ENCODE assay signal across 33 cellular contexts in genomic region chr3:35640736-35641135, GRCh38. TPM values are rescaled to one million over a fixed set of nuclear protein-coding genes. Genes with fewer than 3 reads are reported as not detected.
A peak's percentile ranks its signal among the peaks of the same experiment; 100 is the strongest.
DNase-seq lines count a peak whose midpoint lies in the region; ATAC-seq and TF ChIP-seq lines count a peak whose summit lies in the region.
"Had no signal": no experiment of that assay in that cellular context is flagged by ENCODE, and none has a peak within 500 bp of the region (broad histone marks: within the 10 kb centered on the region; RNA-seq: fewer than 3 reads in every experiment).

No MANE protein-coding gene starts in this region.

- no peaks in the 10 kb centered on the region for H4K20me1 ChIP-seq in OCI-LY7 (ENCODE audit: insufficient read depth, low read length)

- peaks cover 7% of the 10 kb centered on the region for H3K4me1 Mint-ChIP-seq in CD4-positive, alpha-beta T cell (ENCODE audit: low read depth)

- peak overlapping the region; percentile 80; the same call in 1 of the 2 replicates for H3K4me2 ChIP-seq in OCI-LY7 (ENCODE audit: low read length)

- BruUV-seq in OCI-LY7 (replicated peaks; lab: Mats Ljungman, UMichigan) = no TSS peak

- DNase-seq in CD4-positive, alpha-beta T cell = no peak
- DNase-seq in OCI-LY7 (ENCODE audit: low spot score) = no peak
- DNase-seq in skeletal muscle cell (ENCODE audit: low read depth) = no peak
- DNase-seq in NCI-H2196 treated with DMSO at 0.1 percent for 48 hours (lab: John Stamatoyannopoulos, UW; ENCODE audit: unreplicated experiment) = no peak
- no peak for DNase-seq in stimulated activated CD4-positive, alpha-beta T cell treated with anti-CD3 and anti-CD28 coated beads, Interleukin-15, amount 100 ng/mL, for 24 hours
- DNase-seq in NCI-H345 (lab: John Stamatoyannopoulos, UW) = no peak
- DNase-seq: ACHN; activated CD4-positive, alpha-beta T cell treated with anti-CD3 and anti-CD28 coated beads, Interleukin-2, amount 50 U/mL, for 1 hour; activated CD8-positive, alpha-beta memory T cell treated with anti-CD3 and anti-CD28 coated beads, Interleukin-2, amount 10 ng/mL, durations not matched to agents 7 days and 5 days; activated naive CD4-positive, alpha-beta T cell; activated T-cell treated with anti-CD3 and anti-CD28 coated beads, Interleukin-2, amount 50 U/mL, for 72 hours; amygdala; esophagus squamous epithelium; foreskin melanocyte; hippocampal formation; KBM-7; mesenchymal stem cell; NCI-H1436; stimulated activated CD4-positive, alpha-beta T cell treated with anti-CD3 and anti-CD28 coated beads, Interleukin-2, amount 100 ng/mL, for 24 hours; SW 1271; T-helper 9 cell; trophoblast cell; WERI-Rb-1 had no signal

- peak overlapping the region; percentile 35 for H3K4me3 Mint-ChIP-seq in CD4-positive, alpha-beta T cell
- H3K4me3 Mint-ChIP-seq: activated CD8-positive, alpha-beta memory T cell treated with anti-CD3 and anti-CD28 coated beads, Interleukin-2, amount 10 ng/mL, durations not matched to agents 7 days and 5 days had no signal

- H3K9me2 ChIP-seq in OCI-LY7 (ENCODE audit: insufficient read depth, low read length) = no peaks in the 10 kb centered on the region

- peaks cover 38% of the 10 kb centered on the region for H3K4me1 ChIP-seq in OCI-LY7 (ENCODE audit: insufficient read depth, low read length, poor library complexity, severe bottlenecking)

- peaks cover 21% of the 10 kb centered on the region for H3K27me3 ChIP-seq in CD4-positive, alpha-beta T cell (ENCODE audit: control insufficient read depth, insufficient read depth, low read length)
- H3K27me3 ChIP-seq in layer of hippocampus (ENCODE audit: control insufficient read depth, insufficient read depth, low read length) = no peaks in the 10 kb centered on the region

- no peak for ATAC-seq in CD4-positive, alpha-beta T cell (ENCODE audit: poor library complexity)
- ATAC-seq in activated CD4-positive, CD25-positive, alpha-beta regulatory T cell treated with anti-CD3 and anti-CD28 coated beads, Interleukin-2, amount 50 U/mL, for 24 hours = no peak
- ATAC-seq: activated CD8-positive, alpha-beta memory T cell treated with anti-CD3 and anti-CD28 coated beads, Interleukin-2, amount 10 ng/mL, durations not matched to agents 7 days and 5 days; activated T-cell treated with anti-CD3 and anti-CD28 coated beads, Interleukin-2, amount 50 U/mL, for 72 hours had no signal

- no peaks in the 10 kb centered on the region for H3K36me3 ChIP-seq in OCI-LY7 (ENCODE audit: insufficient read depth, low read length)
- H3K36me3 ChIP-seq: esophagus squamous epithelium, WERI-Rb-1 had no signal

- peak overlapping the region; percentile 5; the same call in 1 of the 2 replicates for H2AFZ ChIP-seq in OCI-LY7 (ENCODE audit: low read length)

- no peak overlapping the region for H3K27ac Mint-ChIP-seq in CD4-positive, alpha-beta T cell
- H3K27ac Mint-ChIP-seq: activated CD8-positive, alpha-beta memory T cell treated with anti-CD3 and anti-CD28 coated beads, Interleukin-2, amount 10 ng/mL, durations not matched to agents 7 days and 5 days; activated T-cell treated with anti-CD3 and anti-CD28 coated beads, Interleukin-2, amount 50 U/mL, for 72 hours; dendritic cell treated with granulocyte-macrophage colony-stimulating factor and Interleukin-4, amounts not matched to agents 40 ng/mL and 50 ng/mL, for 4 days had no signal

- intact Hi-C loops in CD4-positive, alpha-beta T cell (cut with DNase I, micrococcal nuclease) = no loop called here
- intact Hi-C loops in OCI-LY7 (cut with micrococcal nuclease; ENCODE audit: unreplicated experiment) = loop anchor here (2.0 kb wide), 1 partner anchor 24 kb away; no protein-coding TSS in a partner anchor

- H3K27me3 Mint-ChIP-seq in CD4-positive, alpha-beta T cell = peaks cover 50% of the 10 kb centered on the region

- H3K27ac ChIP-seq in CD4-positive, alpha-beta T cell (ENCODE audit: low read depth, low read length) = no peak overlapping the region
- H3K27ac ChIP-seq in OCI-LY7 (ENCODE audit: low read depth, low read length, poor library complexity, severe bottlenecking) (no peak overlapping the region), layer of hippocampus (ENCODE audit: low read depth, low read length) (peak overlapping the region; percentile 4)
- H3K27ac ChIP-seq: C4-2B, esophagus squamous epithelium, WERI-Rb-1 had no signal

- H3K79me2 ChIP-seq in OCI-LY7 (ENCODE audit: insufficient read depth, low read depth, low read length) = no peaks in the 10 kb centered on the region

- CTCF ChIA-PET in CD4-positive, alpha-beta T cell (lab: Charles Lee) = no interaction called here
- CTCF ChIA-PET in OCI-LY7 (lab: Charles Lee; ENCODE audit: unreplicated experiment) = no interaction called here

- H3K4me3 ChIP-seq in OCI-LY7 (ENCODE audit: low read depth, low read length, poor library complexity, severe bottlenecking) (peak overlapping the region; percentile 68), skeletal muscle cell (ENCODE audit: low read depth, low read length) (peak overlapping the region; percentile 53)

- no peaks in the 10 kb centered on the region for H3K9me3 ChIP-seq in CD4-positive, alpha-beta T cell (ENCODE audit: control insufficient read depth, low read length)
- H3K9me3 ChIP-seq in OCI-LY7 (ENCODE audit: low read length) = no peaks in the 10 kb centered on the region
- H3K9me3 ChIP-seq: esophagus squamous epithelium had no signal

- no peaks in the 10 kb centered on the region for H3K36me3 Mint-ChIP-seq in CD4-positive, alpha-beta T cell (ENCODE audit: low read depth)

- POLR2A ChIA-PET in CD4-positive, alpha-beta T cell (lab: Charles Lee) = no interaction called here
- POLR2A ChIA-PET in OCI-LY7 (lab: Charles Lee) = interaction anchor here (1.0 kb wide), 1 partner anchor 33 kb away, joined by 3 read pairs; no protein-coding TSS in a partner anchor

- TF ChIP-seq CTCF in CD4-positive, alpha-beta T cell (IDR thresholded peaks at IDR 0.05) = no peak
- no peak for TF ChIP-seq CTCF in OCI-LY7 (conservative IDR thresholded peaks at IDR 0.05; ENCODE audit: low read length)

- H3K9me3 Mint-ChIP-seq in CD4-positive, alpha-beta T cell = no peaks in the 10 kb centered on the region
- H3K9me3 Mint-ChIP-seq: activated T-cell treated with anti-CD3 and anti-CD28 coated beads, Interleukin-2, amount 50 U/mL, for 72 hours; dendritic cell treated with granulocyte-macrophage colony-stimulating factor and Interleukin-4, amounts not matched to agents 40 ng/mL and 50 ng/mL, for 4 days had no signal

RNA-seq across cellular contexts. Expression of gene ARPP21, which starts 1.4 kb away (rescaled TPM):
- total RNA-seq in CD4-positive, alpha-beta T cell = not detected
- 0.88 and 1.0 TPM in 2 replicates for total RNA-seq in OCI-LY7 (2014; rRNA removed; shearing (Covaris generic))
- 1.1 and 1.3 TPM in 2 replicates for total RNA-seq in OCI-LY7 (2022)
- total RNA-seq: activated CD8-positive, alpha-beta memory T cell treated with anti-CD3 and anti-CD28 coated beads, Interleukin-2, amount 10 ng/mL, durations not matched to agents 7 days and 5 days; activated T-cell treated with anti-CD3 and anti-CD28 coated beads, Interleukin-2, amount 50 U/mL, for 72 hours; bronchial epithelial cell; Daoy; esophagus squamous epithelium; HT-29; NCI-H460; osteoblast; smooth muscle cell had no signal
